8 cellular contexts compared by ENCODE assay signal in the genomic region with DNA sequence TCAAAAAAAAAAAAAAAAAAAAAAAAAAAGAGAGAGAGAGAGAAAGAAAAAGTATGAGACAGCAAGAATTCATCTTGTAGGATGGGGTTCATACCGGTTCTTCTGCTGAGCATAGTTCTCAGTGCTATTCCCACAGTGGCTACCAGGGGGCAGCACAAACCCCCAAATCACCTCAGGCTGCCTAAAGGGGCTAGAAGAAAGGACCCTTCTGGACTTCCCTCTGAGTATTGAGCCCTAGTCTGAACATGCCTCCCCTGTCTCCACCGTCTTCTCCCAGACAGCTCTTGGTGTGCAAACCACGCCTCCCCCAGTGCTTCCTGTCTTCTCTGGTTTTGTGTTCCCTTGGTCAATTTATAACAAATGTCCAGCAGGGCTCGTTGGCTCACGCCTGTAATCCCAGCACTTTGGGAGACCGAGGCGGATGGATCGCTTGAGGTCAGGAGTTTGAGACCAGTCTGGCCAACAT. TPM values are rescaled to one million over a fixed set of nuclear protein-coding genes. Genes with fewer than 3 reads are reported as not detected.
DNase-seq lines count a peak whose midpoint lies in the region; ATAC-seq, FAIRE-seq and TF ChIP-seq lines count a peak whose summit lies in the region.

No MANE protein-coding gene starts in this region.

- peak overlapping the region; percentile 9 for H4K91ac ChIP-seq in trophoblast cell (ENCODE audit: low read depth, low read length)

- no peak overlapping the region for H2BK5ac ChIP-seq in trophoblast cell (ENCODE audit: low read depth, low read length, poor library complexity)

- no peak overlapping the region for H2AK5ac ChIP-seq in trophoblast cell (ENCODE audit: low read length)

- H2BK120ac ChIP-seq in trophoblast cell (ENCODE audit: insufficient read depth, low read length, poor library complexity) = no peak overlapping the region

- FAIRE-seq in frontal cortex (lab: Jason Lieb, UNC) = no peak

- no peak overlapping the region for H3K9ac ChIP-seq in trophoblast cell (ENCODE audit: low read length)

- H3K4me3 ChIP-seq in LNCaP clone FGC (ENCODE audit: low read depth, low read length) (no peak overlapping the region), SJCRH30 (no peak overlapping the region), trophoblast cell (ENCODE audit: low read depth, low read length) (no peak overlapping the region)

- H4K12ac ChIP-seq in trophoblast cell (ENCODE audit: low read depth, low read length) = no peak overlapping the region

- TF ChIP-seq CTCF in GM12801 (IDR thresholded peaks at IDR 0.05; ENCODE audit: extremely low read depth, insufficient read length) (peak; percentile 26), LNCaP clone FGC (IDR thresholded peaks at IDR 0.05; ENCODE audit: control insufficient read depth, extremely low read depth, insufficient read depth) (peak; percentile 69)

- H3K4me1 ChIP-seq in SJCRH30 = peaks cover 18% of the 10 kb centered on the region
- peaks cover 9 to 12% of the 10 kb centered on the region in 2 experiments for H3K4me1 ChIP-seq in trophoblast cell (ENCODE audit: control insufficient read depth in 1 of 2, insufficient read depth in 2 of 2, low read length in 2 of 2)

- H3K79me1 ChIP-seq in trophoblast cell (ENCODE audit: low read length) = no peaks in the 10 kb centered on the region

- H4K8ac ChIP-seq in trophoblast cell (ENCODE audit: low read depth, low read length) = peak overlapping the region; percentile 3

- H3K79me2 ChIP-seq in trophoblast cell (ENCODE audit: control insufficient read depth, insufficient read depth, low read length, poor library complexity) = no peaks in the 10 kb centered on the region

- H3K36me3 ChIP-seq in SJCRH30 = no peaks in the 10 kb centered on the region
- no peaks in the 10 kb centered on the region for H3K36me3 ChIP-seq in trophoblast cell (ENCODE audit: control insufficient read depth in 1 of 2, insufficient read depth in 2 of 2, low read length in 2 of 2)

- H2AFZ ChIP-seq in trophoblast cell (ENCODE audit: insufficient read depth, low read length, poor library complexity) = no peak overlapping the region

- WGBS in trophoblast cell (ENCODE audit: extremely low coverage, insufficient coverage, insufficient read length) = no CpG with 5 or more reads among the region's 8 CpGs

- H3K27ac ChIP-seq in SJCRH30 (no peak overlapping the region), trophoblast cell (ENCODE audit: low read depth, low read length) (no peak overlapping the region)

- no peak overlapping the region for H2BK12ac ChIP-seq in trophoblast cell (ENCODE audit: low read length)

- H3K4me2 ChIP-seq in trophoblast cell (ENCODE audit: low read length) = no peak overlapping the region

- no peak overlapping the region for H3K14ac ChIP-seq in trophoblast cell (ENCODE audit: low read length)

- DNase-seq in LNCaP clone FGC (ENCODE audit: low read depth) (no peak), SJCRH30 (peak; percentile 59 to 88), frontal cortex (ENCODE audit: low spot score in 2 of 2) (peak; percentile 45 to 60), trophoblast cell (peak; percentile 68 to 82), NCI-H1048 (lab: John Stamatoyannopoulos, UW) (no peak)
- peak; percentile 43 for DNase-seq in activated effector memory CD4-positive, alpha-beta T cell treated with Interleukin-2 at 50 U/mL for 16 hours

- H3K4ac ChIP-seq in trophoblast cell (ENCODE audit: low read depth, low read length) = no peak overlapping the region

- H3K18ac ChIP-seq in trophoblast cell (ENCODE audit: low read length) = no peak overlapping the region

- H3K9me3 ChIP-seq in SJCRH30 (replicated peaks) (no peaks in the 10 kb centered on the region), trophoblast cell (ENCODE audit: insufficient read depth, low read depth, low read length) (no peaks in the 10 kb centered on the region)

- H3K27me3 ChIP-seq in SJCRH30 (no peaks in the 10 kb centered on the region), trophoblast cell (ENCODE audit: insufficient read depth, low read length) (peaks cover 11% of the 10 kb centered on the region)

- ATAC-seq in GM21381 (IDR thresholded peaks at IDR 0.05; ENCODE audit: unreplicated experiment) = no peak

- H3K23ac ChIP-seq in trophoblast cell (ENCODE audit: low read length) = no peak overlapping the region

RNA-seq across cellular contexts. Expression of a gene that starts 31.3 kb away (rescaled TPM):
- 25.9 and 30.1 TPM in 2 replicates for total RNA-seq in SJCRH30 (2014; rRNA removed; shearing (Covaris generic))
- total RNA-seq in frontal cortex = 46.9 TPM
- 19.5 and 20.5 TPM in 2 replicates for polyA plus RNA-seq in trophoblast cell (2013)

RNA-seq across cellular contexts. Expression of a gene that starts 59.8 kb away (rescaled TPM):
- 140 and 158 TPM in 2 replicates for total RNA-seq in SJCRH30 (2014; rRNA removed; shearing (Covaris generic))
- 83.2 TPM for total RNA-seq in frontal cortex
- polyA plus RNA-seq in trophoblast cell (2013) = 58.3 and 62.0 TPM in 2 replicates

Comparison
In these comparisons a context has a peak if more than half of its experiments do, and no peak if none do; other contexts are left out.
1. DNase-seq: peak in SJCRH30 (2 of 2), activated effector memory CD4-positive, alpha-beta T cell treated with Interleukin-2 at 50 U/mL for 16 hours (single experiment), frontal cortex (2 of 2) and trophoblast cell (2 of 2); none in LNCaP clone FGC (single experiment) and NCI-H1048 (single experiment).